Comparison of ENCODE assay signal across 8 cellular contexts in the genomic region with DNA sequence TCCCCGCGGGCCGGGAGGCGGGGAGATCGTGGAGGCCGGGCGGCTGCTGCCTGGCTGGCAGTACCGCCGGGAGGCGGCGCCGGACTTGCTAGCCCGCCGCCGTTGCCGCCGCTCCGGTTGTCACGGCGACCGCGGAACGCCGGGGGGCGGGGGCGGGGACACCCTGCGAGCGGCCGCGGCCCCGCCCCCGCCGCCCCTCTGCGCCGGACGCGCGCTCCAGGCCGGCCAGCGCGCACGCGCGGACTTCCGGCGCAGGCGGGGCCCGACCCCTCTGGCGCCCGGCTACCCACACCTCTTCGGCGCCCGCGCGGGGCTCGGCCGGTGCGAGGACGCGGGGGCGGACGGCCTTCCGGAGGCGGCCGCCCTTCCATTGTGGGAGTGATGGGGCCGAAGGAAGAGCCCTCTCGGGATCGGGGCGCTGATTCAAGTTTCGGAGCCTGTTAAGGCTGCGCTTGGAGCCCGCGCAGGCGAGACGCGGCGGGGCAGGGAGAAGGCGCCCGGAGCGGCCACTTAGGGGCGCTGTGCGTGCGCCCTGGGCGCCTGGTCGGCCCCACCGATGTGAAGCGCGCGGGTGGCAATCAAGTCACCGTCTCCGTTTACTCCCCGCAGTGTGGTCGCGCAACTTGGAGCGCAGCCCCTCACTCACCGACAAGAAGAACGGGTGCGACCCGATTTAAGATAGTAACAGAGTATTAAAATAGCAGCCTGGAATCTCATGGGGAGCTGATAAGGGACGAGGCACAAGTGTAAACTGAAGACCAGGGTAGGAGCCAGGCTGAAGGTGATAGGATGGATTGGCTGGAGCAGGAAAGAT. TPM values are rescaled to one million over a fixed set of nuclear protein-coding genes. Genes with fewer than 3 reads are reported as not detected.
DNase-seq lines count a peak whose midpoint lies in the region; ATAC-seq lines count a peak whose summit lies in the region.

No MANE protein-coding gene starts in this region.

- peaks cover 0 to 3% of the 10 kb centered on the region in 2 donors for H3K27me3 Mint-ChIP-seq in CD8-positive, alpha-beta memory T cell
- peaks cover 15% of the 10 kb centered on the region for H3K27me3 Mint-ChIP-seq in activated CD8-positive, alpha-beta T cell treated with anti-CD3 and anti-CD28 coated beads, Interleukin-2, amount 10 ng/mL, durations not matched to agents 7 days and 5 days (ENCODE audit: low read depth)
- H3K27me3 Mint-ChIP-seq in memory B cell = peaks cover 2% of the 10 kb centered on the region

- H3K27ac Mint-ChIP-seq in CD8-positive, alpha-beta memory T cell = peak overlapping the region; percentile 74 to 95 (median 91)
- H3K27ac Mint-ChIP-seq in activated CD8-positive, alpha-beta T cell treated with anti-CD3 and anti-CD28 coated beads, Interleukin-2, amount 10 ng/mL, durations not matched to agents 7 days and 5 days = peak overlapping the region; percentile 56
- peak overlapping the region; percentile 73 for H3K27ac Mint-ChIP-seq in memory B cell

- peaks cover 0 to 6% (median 0%) of the 10 kb centered on the region in 3 donors for H3K36me3 Mint-ChIP-seq in CD8-positive, alpha-beta memory T cell
- H3K36me3 Mint-ChIP-seq in activated CD8-positive, alpha-beta T cell treated with anti-CD3 and anti-CD28 coated beads, Interleukin-2, amount 10 ng/mL, durations not matched to agents 7 days and 5 days (ENCODE audit: low read depth) = peaks cover 2% of the 10 kb centered on the region
- peaks cover 1% of the 10 kb centered on the region for H3K36me3 Mint-ChIP-seq in memory B cell

- ATAC-seq in GM19455 (IDR thresholded peaks at IDR 0.05; ENCODE audit: unreplicated experiment) (peak; percentile 84), memory B cell (ENCODE audit: low read depth) (peak; percentile 79)
- peak; percentile 90 for ATAC-seq in activated CD8-positive, alpha-beta T cell treated with anti-CD3 and anti-CD28 coated beads, Interleukin-2, amount 10 ng/mL, durations not matched to agents 7 days and 5 days

- peaks cover 27 to 40% (median 36%) of the 10 kb centered on the region in 3 donors for H3K4me1 Mint-ChIP-seq in CD8-positive, alpha-beta memory T cell
- H3K4me1 Mint-ChIP-seq in activated CD8-positive, alpha-beta T cell treated with anti-CD3 and anti-CD28 coated beads, Interleukin-2, amount 10 ng/mL, durations not matched to agents 7 days and 5 days (ENCODE audit: low read depth) = peaks cover 24% of the 10 kb centered on the region
- H3K4me1 Mint-ChIP-seq in memory B cell = peaks cover 24% of the 10 kb centered on the region

- POLR2A ChIA-PET in CD8-positive, alpha-beta memory T cell (lab: Charles Lee) = no interaction called here
- POLR2A ChIA-PET in activated CD8-positive, alpha-beta T cell treated with anti-CD3 and anti-CD28 coated beads, Interleukin-2, amount 10 ng/mL, durations not matched to agents 7 days and 5 days (lab: Charles Lee) = no interaction called here

- no peaks in the 10 kb centered on the region for H3K9me3 Mint-ChIP-seq in CD8-positive, alpha-beta memory T cell
- no peaks in the 10 kb centered on the region for H3K9me3 Mint-ChIP-seq in activated CD8-positive, alpha-beta T cell treated with anti-CD3 and anti-CD28 coated beads, Interleukin-2, amount 10 ng/mL, durations not matched to agents 7 days and 5 days (ENCODE audit: insufficient read depth)
- H3K9me3 Mint-ChIP-seq in memory B cell = no peaks in the 10 kb centered on the region

- H3K4me3 Mint-ChIP-seq in CD8-positive, alpha-beta memory T cell = peak overlapping the region; percentile 79 to 91 (median 86)
- H3K4me3 Mint-ChIP-seq in activated CD8-positive, alpha-beta T cell treated with anti-CD3 and anti-CD28 coated beads, Interleukin-2, amount 10 ng/mL, durations not matched to agents 7 days and 5 days = peak overlapping the region; percentile 81
- peak overlapping the region; percentile 90 for H3K4me3 Mint-ChIP-seq in memory B cell

- CTCF ChIA-PET in CD8-positive, alpha-beta memory T cell (lab: Charles Lee) = interaction anchor here (1.8 kb wide), 1 partner anchor 387 kb away, joined by 4 read pairs; no protein-coding TSS in a partner anchor
- CTCF ChIA-PET in activated CD8-positive, alpha-beta T cell treated with anti-CD3 and anti-CD28 coated beads, Interleukin-2, amount 10 ng/mL, durations not matched to agents 7 days and 5 days (lab: Charles Lee) = interaction anchor here (1.4 kb wide), 1 partner anchor 393 kb away, joined by 3 read pairs; no protein-coding TSS in a partner anchor

- H3K36me3 ChIP-seq in CD8-positive, alpha-beta memory T cell (ENCODE audit: insufficient read depth, low read length) = no peaks in the 10 kb centered on the region

- H3K27ac ChIP-seq in CD8-positive, alpha-beta memory T cell (ENCODE audit: low read depth, low read length) = peak overlapping the region; percentile 52

- no peaks in the 10 kb centered on the region for H3K27me3 ChIP-seq in CD8-positive, alpha-beta memory T cell (ENCODE audit: insufficient read depth, low read length, poor library complexity, severe bottlenecking)

- H3K9me3 ChIP-seq in CD8-positive, alpha-beta memory T cell (ENCODE audit: low read length) = no peaks in the 10 kb centered on the region

- peak; percentile 86 to 93 (median 90) for DNase-seq in CD8-positive, alpha-beta memory T cell
- peak; percentile 93 for DNase-seq in HK-2 (ENCODE audit: unreplicated experiment)
- DNase-seq in NCI-H82 treated with DMSO at 0.1 percent for 48 hours (lab: John Stamatoyannopoulos, UW; ENCODE audit: unreplicated experiment) = peak; percentile 82
- DNase-seq in activated CD8-positive, alpha-beta T cell treated with anti-CD3 and anti-CD28 coated beads, Interleukin-2, amount 10 ng/mL, durations not matched to agents 7 days and 5 days = peak; percentile 91
- DNase-seq in effector CD4-positive, alpha-beta T cell = peak; percentile 80
- peak; percentile 91 to 93 for DNase-seq in memory B cell (ENCODE audit: low spot score in 2 of 2)
- DNase-seq in stimulated activated CD8-positive, alpha-beta memory T cell treated with anti-CD3 and anti-CD28 coated beads, Interleukin-12 subunit alpha, Interleukin-12 subunit beta, amount 100 ng/mL, for 1 hour (ENCODE audit: low read depth) = peak; percentile 80

- H3K4me1 ChIP-seq in CD8-positive, alpha-beta memory T cell (ENCODE audit: insufficient read depth, low read length) = peaks cover 17% of the 10 kb centered on the region

- peak overlapping the region; percentile 62 for H3K4me3 ChIP-seq in CD8-positive, alpha-beta memory T cell (ENCODE audit: low read length)

RNA-seq across cellular contexts. Expression of a gene that starts 0.4 kb away (rescaled TPM):
- total RNA-seq in CD8-positive, alpha-beta memory T cell = 10 to 100 TPM; 15.9 to 16.2 TPM
- 3.2 TPM for polyA plus RNA-seq in CD8-positive, alpha-beta memory T cell
- 10 to 100 TPM; 18.9 to 20.3 TPM for total RNA-seq in activated CD8-positive, alpha-beta T cell treated with anti-CD3 and anti-CD28 coated beads, Interleukin-2, amount 10 ng/mL, durations not matched to agents 7 days and 5 days

Comparison
In these comparisons a context has a peak if more than half of its experiments do, and no peak if none do; other contexts are left out.
1. Peak in every context shown above with its lines: DNase-seq, ATAC-seq, H3K4me3 ChIP-seq and H3K27ac ChIP-seq.